ENCODE assay signal across 12 cellular contexts in the genomic region with DNA sequence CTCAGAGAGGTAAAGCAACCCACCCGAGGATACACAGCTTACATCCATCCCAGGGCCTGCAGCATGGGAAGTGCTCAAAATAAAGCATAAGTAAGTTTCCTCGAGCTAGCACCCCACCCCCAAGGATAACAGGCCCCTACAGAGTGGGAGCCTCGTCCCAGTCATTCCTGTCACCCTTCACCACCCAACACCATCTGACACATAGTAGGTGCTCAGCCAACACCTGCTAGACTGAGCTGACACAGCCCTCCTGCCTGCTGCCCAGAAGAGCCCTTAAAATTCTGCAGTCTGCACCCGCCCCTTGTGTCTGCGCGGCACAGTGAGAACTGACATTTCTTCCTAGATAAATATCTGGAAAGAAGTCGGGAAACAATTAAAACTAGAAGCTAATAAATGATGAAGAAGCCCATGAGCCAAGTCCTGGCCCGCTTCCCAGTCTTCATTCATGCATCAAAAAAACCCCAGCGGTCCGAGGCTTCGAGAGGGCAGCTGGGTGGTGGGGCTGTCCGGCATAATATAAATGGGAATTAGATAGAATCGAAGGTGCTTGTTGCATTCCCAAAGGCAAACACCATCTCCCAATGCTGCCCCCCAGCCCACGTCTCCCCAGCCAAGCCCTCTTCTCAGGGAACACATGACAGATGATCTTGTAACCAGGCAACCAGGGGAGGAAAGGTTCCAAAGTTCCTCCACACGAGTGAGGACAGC.
A peak's percentile ranks its signal among the peaks of the same experiment; 100 is the strongest.
DNase-seq lines count a peak whose midpoint lies in the region; ATAC-seq and TF ChIP-seq lines count a peak whose summit lies in the region.
"Had no signal": no experiment of that assay in that cellular context is flagged by ENCODE, and none has a peak within 500 bp of the region (broad histone marks: within the 10 kb centered on the region; RNA-seq: fewer than 3 reads in every experiment).

No MANE protein-coding gene starts in this region.

- H3K4me3 Mint-ChIP-seq in activated naive CD4-positive, alpha-beta T cell treated with anti-CD3 and anti-CD28 coated beads, Interleukin-2, amount 50 U/mL, for 24 hours, result peak overlapping the region; percentile 65

- 14 to 16% methylated on average over 14 to 15 of the region's 15 CpGs for WGBS in thyroid gland, 2 donors

- no peaks in the 10 kb centered on the region for H3K27me3 Mint-ChIP-seq in activated naive CD4-positive, alpha-beta T cell treated with anti-CD3 and anti-CD28 coated beads, Interleukin-2, amount 50 U/mL, for 24 hours

- peak overlapping the region; percentile 99 for H3K27ac Mint-ChIP-seq in activated naive CD4-positive, alpha-beta T cell treated with anti-CD3 and anti-CD28 coated beads, Interleukin-2, amount 50 U/mL, for 24 hours

- H3K36me3 Mint-ChIP-seq in activated naive CD4-positive, alpha-beta T cell treated with anti-CD3 and anti-CD28 coated beads, Interleukin-2, amount 50 U/mL, for 24 hours, result peaks cover 4% of the 10 kb centered on the region

- H3K4me3 ChIP-seq in thyroid gland (replicated peaks in 1 of 3), result no peak overlapping the region

- H3K27ac ChIP-seq in thyroid gland, result peak overlapping the region in 1 of 3 donors; percentile 6
- H3K27ac ChIP-seq: C4-2B, neutrophil had no signal

- intact Hi-C loops in thyroid gland (cut with DNase I), result no loop called here

- no peak for TF ChIP-seq CTCF in thyroid gland (IDR thresholded peaks at IDR 0.05)

- no peaks in the 10 kb centered on the region for H3K9me3 Mint-ChIP-seq in activated naive CD4-positive, alpha-beta T cell treated with anti-CD3 and anti-CD28 coated beads, Interleukin-2, amount 50 U/mL, for 24 hours

- no peaks in the 10 kb centered on the region for H3K27me3 ChIP-seq in thyroid gland

- TF ChIP-seq POLR2A in thyroid gland (IDR thresholded peaks at IDR 0.05), result no peak

- H3K4me1 Mint-ChIP-seq in activated naive CD4-positive, alpha-beta T cell treated with anti-CD3 and anti-CD28 coated beads, Interleukin-2, amount 50 U/mL, for 24 hours, result peaks cover 96% of the 10 kb centered on the region

- ATAC-seq in GM21786 (IDR thresholded peaks at IDR 0.05; ENCODE audit: unreplicated experiment), result no peak

- no peaks in the 10 kb centered on the region for H3K36me3 ChIP-seq in thyroid gland
- H3K36me3 ChIP-seq: neutrophil had no signal

- no peak for DNase-seq in activated naive CD4-positive, alpha-beta T cell treated with anti-CD3 and anti-CD28 coated beads, Interleukin-2, amount 50 U/mL, for 16 hours
- DNase-seq in NCI-H446 (lab: John Stamatoyannopoulos, UW) (peak; percentile 13 to 76), cerebellar cortex (ENCODE audit: low spot score) (peak; percentile 82), thyroid gland (peak; percentile 91 to 92), H4 (ENCODE audit: low spot score) (no peak), superior temporal gyrus (ENCODE audit: extremely low spot score) (no peak)
- DNase-seq: NCI-H146; stimulated activated CD4-positive, alpha-beta T cell treated with anti-CD3 and anti-CD28 coated beads, Interleukin-15, amount 100 ng/mL, for 24 hours had no signal

- H3K4me1 ChIP-seq in thyroid gland, result peaks cover 17 to 22% of the 10 kb centered on the region in 2 donors

- H3K9me3 ChIP-seq in thyroid gland, result no peaks in the 10 kb centered on the region
- H3K9me3 ChIP-seq: neutrophil had no signal

Comparison
In these comparisons a context has a peak if more than half of its experiments do, and no peak if none do; other contexts are left out.
1. DNase-seq: peak in NCI-H446 (2 of 2), cerebellar cortex (single experiment) and thyroid gland (2 of 2); none in activated naive CD4-positive, alpha-beta T cell treated with anti-CD3 and anti-CD28 coated beads, Interleukin-2, amount 50 U/mL, for 16 hours (single experiment), H4 (single experiment) and superior temporal gyrus (single experiment).